ENCODE assay signal across 12 cellular contexts in genomic region chr20:45611054-45611453, GRCh38. TPM values are rescaled to one million over a fixed set of nuclear protein-coding genes. Genes with fewer than 3 reads are reported as not detected.
DNase-seq lines count a peak whose midpoint lies in the region; ATAC-seq, FAIRE-seq and TF ChIP-seq lines count a peak whose summit lies in the region.
"Had no signal": no experiment of that assay in that cellular context is flagged by ENCODE, and none has a peak within 500 bp of the region (broad histone marks: within the 10 kb centered on the region; RNA-seq: fewer than 3 reads in every experiment).

No MANE protein-coding gene starts in this region.

- H2AFZ ChIP-seq in DND-41 (ENCODE audit: low read depth, low read length) (no peak overlapping the region), GM12878 (ENCODE audit: control insufficient read depth, low read depth, low read length) (no peak overlapping the region)

- peaks cover 6% of the 10 kb centered on the region for H3K9me3 ChIP-seq in DND-41 (ENCODE audit: insufficient read depth, low read length, severe bottlenecking)
- H3K9me3 ChIP-seq in GM12878 (replicated peaks; ENCODE audit: control insufficient read depth, insufficient read depth, low read length) = peaks cover 1% of the 10 kb centered on the region; the same call in 2 of the 3 replicates
- no peaks in the 10 kb centered on the region for H3K9me3 ChIP-seq in skeletal muscle satellite cell (replicated peaks; ENCODE audit: low read length)
- H3K9me3 ChIP-seq in CD4-positive, alpha-beta T cell (ENCODE audit: control insufficient read depth, low read length) = peaks cover 8% of the 10 kb centered on the region

- no peak for TF ChIP-seq RAD21 in GM12878 (IDR thresholded peaks at IDR 0.05; ENCODE audit: insufficient read depth, low read depth, low read length)

- H3K4me1 Mint-ChIP-seq in CD4-positive, alpha-beta T cell (ENCODE audit: low read depth) = peaks cover 3% of the 10 kb centered on the region

- no peak for FAIRE-seq in GM12878 (lab: Jason Lieb, UNC)

- H3K4me2 ChIP-seq in DND-41 (ENCODE audit: insufficient read depth, low read length) = no peak overlapping the region
- no peak overlapping the region for H3K4me2 ChIP-seq in GM12878 (ENCODE audit: control insufficient read depth, insufficient read depth)
- H3K4me2 ChIP-seq in skeletal muscle satellite cell (ENCODE audit: low read length) = peak overlapping the region; percentile 70

- CTCF ChIA-PET in GM12878 (lab: Yijun Ruan, JAX) = no interaction called here
- CTCF ChIA-PET in CD4-positive, alpha-beta T cell (lab: Charles Lee) = no interaction called here

- no peaks in the 10 kb centered on the region for H3K36me3 Mint-ChIP-seq in CD4-positive, alpha-beta T cell (ENCODE audit: low read depth)

- 6% methylated on average over 4 of the region's 4 CpGs for WGBS in GM12878 (ENCODE audit: insufficient coverage, insufficient replicate concordance, low lambda C conversion rate, missing lambda C conversion rate)

- no peak for TF ChIP-seq CTCF in DND-41 (IDR thresholded peaks at IDR 0.05; ENCODE audit: borderline replicate concordance, extremely low read depth, low read length, poor library complexity, severe bottlenecking)
- no peak for TF ChIP-seq CTCF in GM12878 (IDR thresholded peaks at IDR 0.05 in 2 of 3, conservative IDR thresholded peaks at IDR 0.05 in 1 of 3; ENCODE audit: control insufficient read depth in 2 of 3, extremely low read depth in 1 of 3, insufficient read depth in 1 of 3, low read depth in 3 of 3, low read length in 3 of 3)
- no peak for TF ChIP-seq CTCF in CD4-positive, alpha-beta T cell (IDR thresholded peaks at IDR 0.05)

- ATAC-seq in DND-41 (ENCODE audit: insufficient read depth, low read depth) = peak; percentile 71
- ATAC-seq in GM12878 = no peak
- no peak for ATAC-seq in GM21786 (IDR thresholded peaks at IDR 0.05; ENCODE audit: unreplicated experiment)
- no peak for ATAC-seq in GM19463 (IDR thresholded peaks at IDR 0.05; ENCODE audit: unreplicated experiment)
- ATAC-seq in CD4-positive, alpha-beta T cell (ENCODE audit: poor library complexity) = no peak

- DNase-seq in DND-41 = peak; percentile 33
- DNase-seq in M059J (ENCODE audit: low read depth) = peak; percentile 62
- DNase-seq in GM12878 (ENCODE audit: low read depth, low spot score) = no peak
- DNase-seq in DMS53 (lab: John Stamatoyannopoulos, UW) = no peak
- no peak for DNase-seq in CD4-positive, alpha-beta T cell
- DNase-seq: activated CD4-positive, CD25-positive, alpha-beta regulatory T cell treated with anti-CD3 and anti-CD28 coated beads, Interleukin-2, amount 50 U/mL, for 72 hours; NCI-H2227 treated with DMSO at 0.1 percent for 48 hours had no signal

- no peak overlapping the region for H3K27ac Mint-ChIP-seq in CD4-positive, alpha-beta T cell

- H3K9ac ChIP-seq in DND-41 (ENCODE audit: low read depth, low read length) = no peak overlapping the region
- no peak overlapping the region for H3K9ac ChIP-seq in GM12878 (ENCODE audit: control insufficient read depth, insufficient read depth, low read length)
- peak overlapping the region; percentile 43 for H3K9ac ChIP-seq in skeletal muscle satellite cell (ENCODE audit: low read depth, low read length)

- no peak for TF ChIP-seq POLR2A in GM12878 (IDR thresholded peaks at IDR 0.05; ENCODE audit: low read depth, low read length)

- H3K9me3 Mint-ChIP-seq in CD4-positive, alpha-beta T cell = no peaks in the 10 kb centered on the region

- in situ Hi-C loops in GM12878 (cut with MboI) = no loop called here

- RAD21 ChIA-PET in GM12878 (lab: Charles Lee; ENCODE audit: unreplicated experiment) = interaction anchor here (1.0 kb wide), 1 partner anchor 17 kb away, joined by 3 read pairs; no protein-coding TSS in a partner anchor

- H3K27ac ChIP-seq in DND-41 (ENCODE audit: low read length) (no peak overlapping the region), GM12878 (ENCODE audit: control insufficient read depth, insufficient read depth) (no peak overlapping the region)
- no peak overlapping the region for H3K27ac ChIP-seq in CD4-positive, alpha-beta T cell (ENCODE audit: low read depth, low read length)

- no peaks in the 10 kb centered on the region for H3K36me3 ChIP-seq in DND-41 (ENCODE audit: insufficient read depth, low read length)
- no peaks in the 10 kb centered on the region for H3K36me3 ChIP-seq in GM12878 (ENCODE audit: control insufficient read depth in 2 of 2, insufficient read depth in 2 of 2, low read length in 1 of 2)
- H3K36me3 ChIP-seq in skeletal muscle satellite cell (ENCODE audit: insufficient read depth, low read length) = no peaks in the 10 kb centered on the region

- H3K27me3 Mint-ChIP-seq in CD4-positive, alpha-beta T cell = peaks cover 25% of the 10 kb centered on the region

- H3K27me3 ChIP-seq in DND-41 (ENCODE audit: insufficient read depth, low read length, poor library complexity) = peaks cover 15% of the 10 kb centered on the region
- H3K27me3 ChIP-seq in GM12878 (replicated peaks in 1 of 2; ENCODE audit: control insufficient read depth in 2 of 2, insufficient read depth in 2 of 2, low read length in 1 of 2) = peaks cover 0 to 5% of the 10 kb centered on the region in 2 experiments; a peak in 1 of 4 replicates
- no peaks in the 10 kb centered on the region for H3K27me3 ChIP-seq in skeletal muscle satellite cell (ENCODE audit: control insufficient read depth, insufficient read depth, low read length)
- H3K27me3 ChIP-seq in CD4-positive, alpha-beta T cell (ENCODE audit: control insufficient read depth, insufficient read depth, low read length) = peaks cover 7% of the 10 kb centered on the region

- intact Hi-C loops in GM12878 (cut with micrococcal nuclease; ENCODE audit: unreplicated experiment) = no loop called here
- intact Hi-C loops in CD4-positive, alpha-beta T cell (cut with DNase I, micrococcal nuclease) = no loop called here

- POLR2A ChIA-PET in GM12878 (lab: Charles Lee) = no interaction called here
- POLR2A ChIA-PET in CD4-positive, alpha-beta T cell (lab: Charles Lee) = no interaction called here

- BruUV-seq in GM12878 (replicated peaks; lab: Mats Ljungman, UMichigan) = no TSS peak

- H3K79me2 ChIP-seq in DND-41 (ENCODE audit: insufficient read depth, low read length) = no peaks in the 10 kb centered on the region
- no peaks in the 10 kb centered on the region for H3K79me2 ChIP-seq in GM12878 (ENCODE audit: control insufficient read depth, insufficient read depth, low read length)

- no peak overlapping the region for H3K4me3 ChIP-seq in DND-41 (ENCODE audit: low read depth in 1 of 2, low read length in 2 of 2)
- H3K4me3 ChIP-seq in GM12878 = no peak overlapping the region
- peak overlapping the region; percentile 27 for H3K4me3 ChIP-seq in skeletal muscle satellite cell (ENCODE audit: low read length)

- H4K20me1 ChIP-seq in DND-41 (ENCODE audit: insufficient read depth, low read length) (no peaks in the 10 kb centered on the region), GM12878 (ENCODE audit: control insufficient read depth, insufficient read depth) (no peaks in the 10 kb centered on the region)

- H3K4me3 Mint-ChIP-seq in CD4-positive, alpha-beta T cell = no peak overlapping the region

- SMC1A ChIA-PET in GM12878 (lab: Charles Lee; ENCODE audit: uncharacterized antibody, unreplicated experiment) = no interaction called here

- no peak for TF ChIP-seq EP300 in GM12878 (IDR thresholded peaks at IDR 0.05; ENCODE audit: borderline replicate concordance in 1 of 2, control insufficient read depth in 1 of 2, low read depth in 2 of 2, low read length in 2 of 2)

- H3K4me1 ChIP-seq in DND-41 (ENCODE audit: insufficient read depth, low read length) (no peaks in the 10 kb centered on the region; the same call in 1 of the 2 replicates), GM12878 (ENCODE audit: control insufficient read depth, insufficient read depth, low read length) (no peaks in the 10 kb centered on the region), skeletal muscle satellite cell (ENCODE audit: control insufficient read depth, insufficient read depth, low read length) (peaks cover 26% of the 10 kb centered on the region)

RNA-seq across cellular contexts. Expression of gene WFDC10A, which starts 18.5 kb away (rescaled TPM):
- total RNA-seq in M059J (2014; rRNA removed; shearing (Covaris generic)) = not detected in 2 replicates
- total RNA-seq in GM12878 (2013; cell fraction: nucleolus; rRNA removed) = not detected in 2 replicates
- total RNA-seq in GM12878 (2014; rRNA removed) (not detected in 2 replicates), GM12878 (2014; rRNA removed; fragmentation: Illumina TruSeq; extraction: Trizol) (not detected in 2 replicates), GM12878 (2021) (not detected in 2 replicates)
- polyA plus RNA-seq in GM12878 (2011; ENCODE audit: low read depth) = not detected
- polyA plus RNA-seq in GM12878 (2011; rRNA removed) (not detected in 2 replicates), GM12878 (2014; fragmentation: Illumina TruSeq; extraction: Trizol) (not detected in 2 replicates), GM12878 (2014; fragmentation: Nextera tagmentation; extraction: Ambion mirVana) (not detected), GM12878 (2014; rRNA removed) (not detected in 2 replicates), GM12878 (2016; fragmentation: Nextera tagmentation; extraction: Ambion mirVana) (not detected)
- polyA plus RNA-seq in GM12878 (2011; cell fraction: cytosol; rRNA removed) = not detected in 2 replicates
- polyA plus RNA-seq in GM12878 (2011; cell fraction: nucleus; rRNA removed) = not detected in 2 replicates
- polyA plus RNA-seq in GM12878 (2012) = not detected in 2 replicates
- polyA minus RNA-seq in GM12878 (2011; rRNA and poly(A)+ RNA removed) = not detected in 2 replicates
- polyA minus RNA-seq in GM12878 (2011; cell fraction: cytosol; rRNA and poly(A)+ RNA removed) = not detected in 2 replicates
- polyA minus RNA-seq in GM12878 (2011; cell fraction: nucleus; rRNA and poly(A)+ RNA removed) = not detected in 2 replicates
- total RNA-seq in skeletal muscle satellite cell (2012; rRNA removed) = not detected in 2 replicates
- not detected for total RNA-seq in CD4-positive, alpha-beta T cell
- total RNA-seq: epithelial cell of proximal tubule, urinary bladder had no signal
- polyA plus RNA-seq: urinary bladder had no signal

RNA-seq across cellular contexts. Expression of gene WFDC9, which starts 20.0 kb away (rescaled TPM):
- total RNA-seq in M059J (2014; rRNA removed; shearing (Covaris generic)) = not detected in 2 replicates
- total RNA-seq in GM12878 (2013; cell fraction: nucleolus; rRNA removed) = not detected in 2 replicates
- total RNA-seq in GM12878 (2014; rRNA removed) (not detected in 2 replicates), GM12878 (2014; rRNA removed; fragmentation: Illumina TruSeq; extraction: Trizol) (not detected in 2 replicates), GM12878 (2021) (not detected in 2 replicates)
- polyA plus RNA-seq in GM12878 (2011; ENCODE audit: low read depth) = not detected
- polyA plus RNA-seq in GM12878 (2011; rRNA removed) (not detected in 2 replicates), GM12878 (2014; fragmentation: Illumina TruSeq; extraction: Trizol) (not detected in 2 replicates), GM12878 (2014; fragmentation: Nextera tagmentation; extraction: Ambion mirVana) (not detected), GM12878 (2014; rRNA removed) (not detected in 2 replicates), GM12878 (2016; fragmentation: Nextera tagmentation; extraction: Ambion mirVana) (not detected)
- not detected in 2 replicates for polyA plus RNA-seq in GM12878 (2011; cell fraction: cytosol; rRNA removed)
- polyA plus RNA-seq in GM12878 (2011; cell fraction: nucleus; rRNA removed) = not detected in 2 replicates
- polyA plus RNA-seq in GM12878 (2012) = not detected in 2 replicates
- polyA minus RNA-seq in GM12878 (2011; rRNA and poly(A)+ RNA removed) = not detected in 2 replicates
- not detected in 2 replicates for polyA minus RNA-seq in GM12878 (2011; cell fraction: cytosol; rRNA and poly(A)+ RNA removed)
- not detected in 2 replicates for polyA minus RNA-seq in GM12878 (2011; cell fraction: nucleus; rRNA and poly(A)+ RNA removed)
- not detected in 2 replicates for total RNA-seq in skeletal muscle satellite cell (2012; rRNA removed)
- not detected for total RNA-seq in CD4-positive, alpha-beta T cell
- total RNA-seq: epithelial cell of proximal tubule, urinary bladder had no signal
- polyA plus RNA-seq: urinary bladder had no signal

RNA-seq across cellular contexts. Expression of gene WFDC8, which starts 32.0 kb away (rescaled TPM):
- total RNA-seq in M059J (2014; rRNA removed; shearing (Covaris generic)) = not detected in 2 replicates
- not detected in 2 replicates for total RNA-seq in GM12878 (2013; cell fraction: nucleolus; rRNA removed)
- total RNA-seq in GM12878 (2014; rRNA removed) (not detected in 2 replicates), GM12878 (2014; rRNA removed; fragmentation: Illumina TruSeq; extraction: Trizol) (not detected in 2 replicates), GM12878 (2021) (not detected in 2 replicates)
- not detected for polyA plus RNA-seq in GM12878 (2011; ENCODE audit: low read depth)
- polyA plus RNA-seq in GM12878 (2011; rRNA removed) (not detected in 2 replicates), GM12878 (2014; fragmentation: Illumina TruSeq; extraction: Trizol) (not detected in 2 replicates), GM12878 (2014; fragmentation: Nextera tagmentation; extraction: Ambion mirVana) (not detected), GM12878 (2014; rRNA removed) (not detected in 2 replicates), GM12878 (2016; fragmentation: Nextera tagmentation; extraction: Ambion mirVana) (not detected)
- polyA plus RNA-seq in GM12878 (2011; cell fraction: cytosol; rRNA removed) = not detected in 2 replicates
- polyA plus RNA-seq in GM12878 (2011; cell fraction: nucleus; rRNA removed) = not detected in 2 replicates
- polyA plus RNA-seq in GM12878 (2012) = not detected in 2 replicates
- polyA minus RNA-seq in GM12878 (2011; rRNA and poly(A)+ RNA removed) = not detected in 2 replicates
- polyA minus RNA-seq in GM12878 (2011; cell fraction: cytosol; rRNA and poly(A)+ RNA removed) = not detected in 2 replicates
- polyA minus RNA-seq in GM12878 (2011; cell fraction: nucleus; rRNA and poly(A)+ RNA removed) = not detected in 2 replicates
- not detected in 2 replicates for total RNA-seq in skeletal muscle satellite cell (2012; rRNA removed)
- not detected for total RNA-seq in CD4-positive, alpha-beta T cell
- total RNA-seq: epithelial cell of proximal tubule, urinary bladder had no signal
- polyA plus RNA-seq: urinary bladder had no signal

RNA-seq across cellular contexts. Expression of gene WFDC11, which starts 59.0 kb away (rescaled TPM):
- not detected in 2 replicates for total RNA-seq in M059J (2014; rRNA removed; shearing (Covaris generic))
- not detected in 2 replicates for total RNA-seq in GM12878 (2013; cell fraction: nucleolus; rRNA removed)
- total RNA-seq in GM12878 (2014; rRNA removed) (not detected in 2 replicates), GM12878 (2014; rRNA removed; fragmentation: Illumina TruSeq; extraction: Trizol) (not detected in 2 replicates), GM12878 (2021) (not detected in 2 replicates)
- not detected for polyA plus RNA-seq in GM12878 (2011; ENCODE audit: low read depth)
- polyA plus RNA-seq in GM12878 (2011; rRNA removed) (not detected in 2 replicates), GM12878 (2014; fragmentation: Illumina TruSeq; extraction: Trizol) (not detected in 2 replicates), GM12878 (2014; fragmentation: Nextera tagmentation; extraction: Ambion mirVana) (not detected), GM12878 (2014; rRNA removed) (not detected in 2 replicates), GM12878 (2016; fragmentation: Nextera tagmentation; extraction: Ambion mirVana) (not detected)
- not detected in 2 replicates for polyA plus RNA-seq in GM12878 (2011; cell fraction: cytosol; rRNA removed)
- not detected in 2 replicates for polyA plus RNA-seq in GM12878 (2011; cell fraction: nucleus; rRNA removed)
- not detected in 2 replicates for polyA plus RNA-seq in GM12878 (2012)
- not detected in 2 replicates for polyA minus RNA-seq in GM12878 (2011; rRNA and poly(A)+ RNA removed)
- not detected in 2 replicates for polyA minus RNA-seq in GM12878 (2011; cell fraction: cytosol; rRNA and poly(A)+ RNA removed)
- polyA minus RNA-seq in GM12878 (2011; cell fraction: nucleus; rRNA and poly(A)+ RNA removed) = not detected in 2 replicates
- not detected in 2 replicates for total RNA-seq in skeletal muscle satellite cell (2012; rRNA removed)
- not detected for total RNA-seq in CD4-positive, alpha-beta T cell
- total RNA-seq: epithelial cell of proximal tubule, urinary bladder had no signal
- polyA plus RNA-seq: urinary bladder had no signal

Comparison
In these comparisons a context has a peak if more than half of its experiments do, and no peak if none do; other contexts are left out.
1. DNase-seq: peak in DND-41 (single experiment) and M059J (single experiment); none in GM12878 (single experiment), DMS53 (single experiment) and CD4-positive, alpha-beta T cell (0 of 10).